ENCODE assay signal across 24 cellular contexts in genomic region chr6:10194816-10195639, GRCh38.
DNase-seq lines count a peak whose midpoint lies in the region; ATAC-seq and TF ChIP-seq lines count a peak whose summit lies in the region.
"Had no signal": no experiment of that assay in that cellular context is flagged by ENCODE, and none has a peak within 500 bp of the region (broad histone marks: within the 10 kb centered on the region; RNA-seq: fewer than 3 reads in every experiment).

No MANE protein-coding gene starts in this region.

- H3K4me2 ChIP-seq in trophoblast cell (ENCODE audit: low read length): no peak overlapping the region

- peak overlapping the region; percentile 19 for H3K14ac ChIP-seq in trophoblast cell (ENCODE audit: low read length)

- H3K27me3 ChIP-seq in trophoblast cell (ENCODE audit: insufficient read depth, low read length): no peaks in the 10 kb centered on the region
- H3K27me3 ChIP-seq: esophagus squamous epithelium, testis had no signal

- DNase-seq in ELR (ENCODE audit: low read depth): peak; percentile 10
- DNase-seq in NB4 (ENCODE audit: low read depth): peak; percentile 71
- DNase-seq in WTC11 (ENCODE audit: low spot score): no peak
- DNase-seq in trophoblast cell: no peak
- no peak for DNase-seq in activated effector memory CD4-positive, alpha-beta T cell treated with Interleukin-2 at 50 U/mL for 16 hours
- DNase-seq in putamen (ENCODE audit: low spot score): no peak
- DNase-seq in mesenteric fat pad (ENCODE audit: low spot score): no peak
- DNase-seq: activated CD4-positive, alpha-beta T cell treated with anti-CD3 and anti-CD28 coated beads for 1 hour; activated CD8-positive, alpha-beta memory T cell treated with anti-CD3 and anti-CD28 coated beads for 24 hours; activated naive CD4-positive, alpha-beta T cell treated with anti-CD3 and anti-CD28 coated beads for 36 hours; activated T-cell treated with anti-CD3 and anti-CD28 coated beads, Interleukin-2, amount 50 U/mL, for 4 hours; DMS79; effector CD8-positive, alpha-beta T cell; esophagus squamous epithelium; Karpas-422; NCI-H1436; NCI-H2227 treated with DMSO at 0.1 percent for 48 hours; stimulated activated CD4-positive, alpha-beta T cell treated with anti-CD3 and anti-CD28 coated beads, Interleukin-1b, Interleukin-23, amount 100 ng/mL, for 48 hours; stimulated activated naive B cell treated with anti-CD40 and anti-IgM and Interleukin-4, amounts not matched to agents 10 μg/mL and 1 μg/mL and 100 μg/mL, for 72 hours; testis had no signal

- POLR2A ChIA-PET in WTC11 (lab: Charles Lee): no interaction called here

- H3K9ac ChIP-seq in trophoblast cell (ENCODE audit: low read length): no peak overlapping the region

- no peaks in the 10 kb centered on the region for H3K27me3 Mint-ChIP-seq in WTC11 (ENCODE audit: low read depth)
- H3K27me3 Mint-ChIP-seq: progenitor cell of endocrine pancreas; stimulated activated naive B cell treated with anti-CD40 and anti-IgM and Interleukin-4, amounts not matched to agents 10 μg/mL and 1 μg/mL and 100 μg/mL, for 72 hours had no signal

- no peak overlapping the region for H3K27ac ChIP-seq in trophoblast cell (ENCODE audit: low read depth, low read length)
- H3K27ac ChIP-seq: esophagus squamous epithelium, testis had no signal

- no peak overlapping the region for H3K23ac ChIP-seq in trophoblast cell (ENCODE audit: low read length)

- peak; percentile 51 for ATAC-seq in WTC11
- ATAC-seq: activated T-cell treated with anti-CD3 and anti-CD28 coated beads, Interleukin-2, amount 50 U/mL, for 4 hours; left lobe of liver; SK-N-SH treated with all-trans-retinoic acid at 6 μM for 48 hours; stimulated activated naive B cell treated with anti-CD40 and anti-IgM and Interleukin-4, amounts not matched to agents 10 μg/mL and 1 μg/mL and 100 μg/mL, for 72 hours had no signal

- H2BK5ac ChIP-seq in trophoblast cell (ENCODE audit: low read depth, low read length, poor library complexity): no peak overlapping the region

- no peak overlapping the region for H3K4me3 Mint-ChIP-seq in WTC11
- H3K4me3 Mint-ChIP-seq: activated naive CD4-positive, alpha-beta T cell treated with anti-CD3 and anti-CD28 coated beads for 36 hours; activated T-cell treated with anti-CD3 and anti-CD28 coated beads, Interleukin-2, amount 50 U/mL, for 4 hours; neural crest cell; stimulated activated naive B cell treated with anti-CD40 and anti-IgM and Interleukin-4, amounts not matched to agents 10 μg/mL and 1 μg/mL and 100 μg/mL, for 72 hours had no signal

- no peak overlapping the region for H3K27ac Mint-ChIP-seq in WTC11
- H3K27ac Mint-ChIP-seq: activated naive CD4-positive, alpha-beta T cell treated with anti-CD3 and anti-CD28 coated beads for 36 hours; progenitor cell of endocrine pancreas; stimulated activated naive B cell treated with anti-CD40 and anti-IgM and Interleukin-4, amounts not matched to agents 10 μg/mL and 1 μg/mL and 100 μg/mL, for 72 hours had no signal

- H3K4me3 ChIP-seq in NB4 (ENCODE audit: low read depth, low read length): no peak overlapping the region
- H3K4me3 ChIP-seq in trophoblast cell (ENCODE audit: low read depth, low read length): no peak overlapping the region
- H3K4me3 ChIP-seq: esophagus squamous epithelium, testis had no signal

- peak overlapping the region; percentile 17 for H2BK12ac ChIP-seq in trophoblast cell (ENCODE audit: low read length)

- peaks cover 2% of the 10 kb centered on the region for H3K79me1 ChIP-seq in trophoblast cell (ENCODE audit: low read length)

- H4K12ac ChIP-seq in trophoblast cell (ENCODE audit: low read depth, low read length): no peak overlapping the region

- no peaks in the 10 kb centered on the region for H3K4me1 Mint-ChIP-seq in WTC11
- H3K4me1 Mint-ChIP-seq: neural crest cell; stimulated activated naive B cell treated with anti-CD40 and anti-IgM and Interleukin-4, amounts not matched to agents 10 μg/mL and 1 μg/mL and 100 μg/mL, for 72 hours had no signal

- no peak overlapping the region for H3K18ac ChIP-seq in trophoblast cell (ENCODE audit: low read length)

- H2AK5ac ChIP-seq in trophoblast cell (ENCODE audit: low read length): no peak overlapping the region

- no peak overlapping the region for H4K8ac ChIP-seq in trophoblast cell (ENCODE audit: low read depth, low read length)

- H3K9me3 Mint-ChIP-seq in WTC11: peaks cover 1% of the 10 kb centered on the region

- CTCF ChIA-PET in WTC11 (lab: Charles Lee): no interaction called here

- no peak overlapping the region for H4K91ac ChIP-seq in trophoblast cell (ENCODE audit: low read depth, low read length)

- H2BK120ac ChIP-seq in trophoblast cell (ENCODE audit: insufficient read depth, low read length, poor library complexity): no peak overlapping the region

- no CpG with 5 or more reads among the region's 5 CpGs for WGBS in trophoblast cell (ENCODE audit: extremely low coverage, insufficient coverage, insufficient read length)

- H3K36me3 ChIP-seq in trophoblast cell (ENCODE audit: control insufficient read depth in 1 of 2, insufficient read depth in 2 of 2, low read length in 2 of 2): no peaks in the 10 kb centered on the region
- H3K36me3 ChIP-seq: esophagus squamous epithelium had no signal

- no peak overlapping the region for H2AFZ ChIP-seq in trophoblast cell (ENCODE audit: insufficient read depth, low read length, poor library complexity)

- no peak overlapping the region for H3K4ac ChIP-seq in trophoblast cell (ENCODE audit: low read depth, low read length)

- no peaks in the 10 kb centered on the region for H3K79me2 ChIP-seq in trophoblast cell (ENCODE audit: control insufficient read depth, insufficient read depth, low read length, poor library complexity)

- H3K36me3 Mint-ChIP-seq in WTC11: no peaks in the 10 kb centered on the region
- H3K36me3 Mint-ChIP-seq: stimulated activated naive B cell treated with anti-CD40 and anti-IgM and Interleukin-4, amounts not matched to agents 10 μg/mL and 1 μg/mL and 100 μg/mL, for 72 hours had no signal

- H3K4me1 ChIP-seq in trophoblast cell (ENCODE audit: control insufficient read depth in 1 of 2, insufficient read depth in 2 of 2, low read length in 2 of 2): no peaks in the 10 kb centered on the region
- H3K4me1 ChIP-seq: testis had no signal

- TF ChIP-seq POLR2A in NB4 (IDR thresholded peaks at IDR 0.05; ENCODE audit: extremely low read depth, insufficient read length): no peak

- no peaks in the 10 kb centered on the region for H3K9me3 ChIP-seq in trophoblast cell (ENCODE audit: insufficient read depth, low read depth, low read length)
- H3K9me3 ChIP-seq: esophagus squamous epithelium, testis had no signal

- TF ChIP-seq CTCF in NB4 (IDR thresholded peaks at IDR 0.05; ENCODE audit: low read depth, low read length): no peak
- TF ChIP-seq CTCF in WTC11 (IDR thresholded peaks at IDR 0.05): no peak

TF ChIP-seq in WTC11, 78 proteins besides CTCF, POLR2A, EP300 and RAD21:
- TF ChIP-seq, protein P1, sequence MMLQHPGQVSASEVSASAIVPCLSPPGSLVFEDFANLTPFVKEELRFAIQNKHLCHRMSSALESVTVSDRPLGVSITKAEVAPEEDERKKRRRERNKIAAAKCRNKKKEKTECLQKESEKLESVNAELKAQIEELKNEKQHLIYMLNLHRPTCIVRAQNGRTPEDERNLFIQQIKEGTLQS (CRISPR knock-in tag; conservative IDR thresholded peaks at IDR 0.05): no peak
- no peak for TF ChIP-seq ARID4B (CRISPR knock-in tag; IDR thresholded peaks at IDR 0.05; ENCODE audit: borderline replicate concordance)
- no peak for TF ChIP-seq KAT7 (CRISPR knock-in tag; IDR thresholded peaks at IDR 0.05; ENCODE audit: borderline replicate concordance)
- no peak for TF ChIP-seq EMX1 (CRISPR knock-in tag; IDR thresholded peaks at IDR 0.05)

Comparison
In these comparisons a context has a peak if more than half of its experiments do, and no peak if none do; other contexts are left out.
1. DNase-seq: peak in ELR (single experiment) and NB4 (single experiment); none in WTC11 (single experiment), trophoblast cell (0 of 2), activated effector memory CD4-positive, alpha-beta T cell treated with Interleukin-2 at 50 U/mL for 16 hours (single experiment), putamen (single experiment) and mesenteric fat pad (single experiment).